Comparison of ENCODE assay signal across 1 cellular context in genomic region chr17:74861554-74862107, GRCh38.
TF ChIP-seq lines count a peak whose summit lies in the region.

No MANE protein-coding gene starts in this region.

TF ChIP-seq in K562, 482 proteins besides CTCF, POLR2A, EP300 and RAD21:
- TF ChIP-seq POLR2G (IDR thresholded peaks at IDR 0.05; ENCODE audit: low read depth, low read length) = 0 out of 2 replicates have a peak, but pooled peaks have one; percentile 47
- no peak for TF ChIP-seq ATF4 (CRISPR knock-in tag; IDR thresholded peaks at IDR 0.05)
